1 cellular context compared by ENCODE assay signal in the genomic region with DNA sequence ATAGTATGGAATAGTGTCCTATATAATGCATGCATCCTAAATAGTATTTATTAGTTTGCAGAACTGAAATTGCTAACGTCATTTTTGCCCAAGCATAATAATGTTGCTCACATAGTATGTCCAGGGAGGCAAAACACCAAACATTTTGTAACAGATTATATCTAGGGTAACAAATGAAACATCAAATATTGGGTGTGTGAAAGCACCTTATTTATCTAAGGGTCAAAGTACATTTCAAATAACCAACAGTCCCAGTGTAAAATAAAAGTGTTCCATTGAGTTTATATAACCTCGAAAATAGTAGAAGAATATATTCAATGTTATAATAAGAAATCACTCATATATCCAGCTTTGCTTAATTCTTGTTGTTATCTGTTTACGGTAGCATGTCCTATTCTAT.
TF ChIP-seq lines count a peak whose summit lies in the region.

No MANE protein-coding gene starts in this region.

TF ChIP-seq in liver, 16 proteins besides CTCF, POLR2A, EP300 and RAD21 (continued from another document):
- TF ChIP-seq, protein P1, sequence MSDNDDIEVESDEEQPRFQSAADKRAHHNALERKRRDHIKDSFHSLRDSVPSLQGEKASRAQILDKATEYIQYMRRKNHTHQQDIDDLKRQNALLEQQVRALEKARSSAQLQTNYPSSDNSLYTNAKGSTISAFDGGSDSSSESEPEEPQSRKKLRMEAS (IDR thresholded peaks at IDR 0.05), result peak; percentile 36
- no peak for TF ChIP-seq NR2F2 (IDR thresholded peaks at IDR 0.05)
- TF ChIP-seq, protein P2, sequence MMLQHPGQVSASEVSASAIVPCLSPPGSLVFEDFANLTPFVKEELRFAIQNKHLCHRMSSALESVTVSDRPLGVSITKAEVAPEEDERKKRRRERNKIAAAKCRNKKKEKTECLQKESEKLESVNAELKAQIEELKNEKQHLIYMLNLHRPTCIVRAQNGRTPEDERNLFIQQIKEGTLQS (IDR thresholded peaks at IDR 0.05), result no peak
- TF ChIP-seq, protein P3, sequence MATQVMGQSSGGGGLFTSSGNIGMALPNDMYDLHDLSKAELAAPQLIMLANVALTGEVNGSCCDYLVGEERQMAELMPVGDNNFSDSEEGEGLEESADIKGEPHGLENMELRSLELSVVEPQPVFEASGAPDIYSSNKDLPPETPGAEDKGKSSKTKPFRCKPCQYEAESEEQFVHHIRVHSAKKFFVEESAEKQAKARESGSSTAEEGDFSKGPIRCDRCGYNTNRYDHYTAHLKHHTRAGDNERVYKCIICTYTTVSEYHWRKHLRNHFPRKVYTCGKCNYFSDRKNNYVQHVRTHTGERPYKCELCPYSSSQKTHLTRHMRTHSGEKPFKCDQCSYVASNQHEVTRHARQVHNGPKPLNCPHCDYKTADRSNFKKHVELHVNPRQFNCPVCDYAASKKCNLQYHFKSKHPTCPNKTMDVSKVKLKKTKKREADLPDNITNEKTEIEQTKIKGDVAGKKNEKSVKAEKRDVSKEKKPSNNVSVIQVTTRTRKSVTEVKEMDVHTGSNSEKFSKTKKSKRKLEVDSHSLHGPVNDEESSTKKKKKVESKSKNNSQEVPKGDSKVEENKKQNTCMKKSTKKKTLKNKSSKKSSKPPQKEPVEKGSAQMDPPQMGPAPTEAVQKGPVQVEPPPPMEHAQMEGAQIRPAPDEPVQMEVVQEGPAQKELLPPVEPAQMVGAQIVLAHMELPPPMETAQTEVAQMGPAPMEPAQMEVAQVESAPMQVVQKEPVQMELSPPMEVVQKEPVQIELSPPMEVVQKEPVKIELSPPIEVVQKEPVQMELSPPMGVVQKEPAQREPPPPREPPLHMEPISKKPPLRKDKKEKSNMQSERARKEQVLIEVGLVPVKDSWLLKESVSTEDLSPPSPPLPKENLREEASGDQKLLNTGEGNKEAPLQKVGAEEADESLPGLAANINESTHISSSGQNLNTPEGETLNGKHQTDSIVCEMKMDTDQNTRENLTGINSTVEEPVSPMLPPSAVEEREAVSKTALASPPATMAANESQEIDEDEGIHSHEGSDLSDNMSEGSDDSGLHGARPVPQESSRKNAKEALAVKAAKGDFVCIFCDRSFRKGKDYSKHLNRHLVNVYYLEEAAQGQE (IDR thresholded peaks at IDR 0.05), result no peak
- no peak for TF ChIP-seq TAF1 (conservative IDR thresholded peaks at IDR 0.05)
- peak; percentile 38 to 75 for TF ChIP-seq HNF4A (conservative IDR thresholded peaks at IDR 0.05)
- TF ChIP-seq SP1 (IDR thresholded peaks at IDR 0.05), result no peak
- TF ChIP-seq JUND (IDR thresholded peaks at IDR 0.05), result no peak
- TF ChIP-seq EGR1 (IDR thresholded peaks at IDR 0.05; ENCODE audit: low read depth in 2 of 2), result no peak
- TF ChIP-seq FOXA2 (IDR thresholded peaks at IDR 0.05), result no peak
- no peak for TF ChIP-seq HNF4G (IDR thresholded peaks at IDR 0.05)
TF ChIP-seq in liver: peak in this region for 3.
